Comparison of ENCODE assay signal across 15 cellular contexts in genomic region chrX:12210921-12211320, GRCh38.
DNase-seq lines count a peak whose midpoint lies in the region; ATAC-seq and TF ChIP-seq lines count a peak whose summit lies in the region.
"Had no signal": no experiment of that assay in that cellular context is flagged by ENCODE, and none has a peak within 500 bp of the region (broad histone marks: within the 10 kb centered on the region; RNA-seq: fewer than 3 reads in every experiment).

No MANE protein-coding gene starts in this region.

- H3K9me3 Mint-ChIP-seq in stimulated activated naive B cell treated with anti-CD40 and anti-IgM and Interleukin-4, amounts not matched to agents 10 μg/mL and 1 μg/mL and 100 μg/mL, for 72 hours = peaks cover 0 to 12% of the 10 kb centered on the region in 2 donors
- H3K9me3 Mint-ChIP-seq: activated CD8-positive, alpha-beta T cell treated with anti-CD3 and anti-CD28 coated beads for 36 hours had no signal

- peak overlapping the region; percentile 1; the same call in 1 of the 2 replicates for H3K4me3 ChIP-seq in MG63
- H3K4me3 ChIP-seq in epithelial cell of esophagus (ENCODE audit: low read length) = no peak overlapping the region
- H3K4me3 ChIP-seq: BLaER1 treated with 17β-estradiol and CSF1 and Interleukin-3, amounts not matched to agents 10 nM and 100 nM; mucosa of descending colon; SJCRH30 had no signal

- peaks cover 0 to 16% of the 10 kb centered on the region in 2 donors for H3K27me3 Mint-ChIP-seq in stimulated activated naive B cell treated with anti-CD40 and anti-IgM and Interleukin-4, amounts not matched to agents 10 μg/mL and 1 μg/mL and 100 μg/mL, for 72 hours
- H3K27me3 Mint-ChIP-seq: activated CD8-positive, alpha-beta T cell treated with anti-CD3 and anti-CD28 coated beads for 36 hours had no signal

- no peaks in the 10 kb centered on the region for H3K4me1 Mint-ChIP-seq in stimulated activated naive B cell treated with anti-CD40 and anti-IgM and Interleukin-4, amounts not matched to agents 10 μg/mL and 1 μg/mL and 100 μg/mL, for 72 hours

- DNase-seq in COLO829 (ENCODE audit: low spot score) (peak; percentile 59), MG63 (no peak), epithelial cell of esophagus (ENCODE audit: low read depth) (peak; percentile 1), omental fat pad (ENCODE audit: low spot score) (no peak), GM20000 (ENCODE audit: low spot score) (no peak)
- no peak for DNase-seq in stimulated activated naive B cell treated with anti-CD40 and anti-IgM and Interleukin-4, amounts not matched to agents 10 μg/mL and 1 μg/mL and 100 μg/mL, for 72 hours
- no peak for DNase-seq in stimulated activated naive CD4-positive, alpha-beta T cell (lab: John Stamatoyannopoulos, UW)
- DNase-seq: activated CD8-positive, alpha-beta T cell treated with anti-CD3 and anti-CD28 coated beads for 36 hours; NCI-H2171 treated with DMSO at 0.1 percent for 48 hours; NK-92 treated with Interleukin-12 subunit alpha and Interleukin-12 subunit beta, amount 100 ng/mL, for 24 hours; SJCRH30; stimulated activated CD4-positive, alpha-beta T cell treated with anti-CD3 and anti-CD28 coated beads, Interleukin-15, amount 100 ng/mL, for 24 hours had no signal

- H3K36me3 ChIP-seq in MG63 = no peaks in the 10 kb centered on the region
- H3K36me3 ChIP-seq: BLaER1 treated with 17β-estradiol and CSF1 and Interleukin-3, amounts not matched to agents 10 nM and 100 nM; SJCRH30 had no signal

- H3K27ac Mint-ChIP-seq in stimulated activated naive B cell treated with anti-CD40 and anti-IgM and Interleukin-4, amounts not matched to agents 10 μg/mL and 1 μg/mL and 100 μg/mL, for 72 hours = no peak overlapping the region
- H3K27ac Mint-ChIP-seq: activated CD8-positive, alpha-beta T cell treated with anti-CD3 and anti-CD28 coated beads for 36 hours had no signal

- no peak overlapping the region for H3K4me3 Mint-ChIP-seq in stimulated activated naive B cell treated with anti-CD40 and anti-IgM and Interleukin-4, amounts not matched to agents 10 μg/mL and 1 μg/mL and 100 μg/mL, for 72 hours
- H3K4me3 Mint-ChIP-seq: activated CD8-positive, alpha-beta T cell treated with anti-CD3 and anti-CD28 coated beads for 36 hours had no signal

- H3K27me3 ChIP-seq in MG63 = no peaks in the 10 kb centered on the region
- H3K27me3 ChIP-seq: SJCRH30 had no signal

- peak; percentile 35 for ATAC-seq in omental fat pad (ENCODE audit: low FRiP score)
- no peak for ATAC-seq in stimulated activated naive B cell treated with anti-CD40 and anti-IgM and Interleukin-4, amounts not matched to agents 10 μg/mL and 1 μg/mL and 100 μg/mL, for 72 hours (replicated peaks)
- no peak for ATAC-seq in GM19328 (IDR thresholded peaks at IDR 0.05; ENCODE audit: unreplicated experiment)
- ATAC-seq: activated CD8-positive, alpha-beta T cell treated with anti-CD3 and anti-CD28 coated beads for 36 hours; mucosa of descending colon had no signal

- no peaks in the 10 kb centered on the region for H3K36me3 Mint-ChIP-seq in stimulated activated naive B cell treated with anti-CD40 and anti-IgM and Interleukin-4, amounts not matched to agents 10 μg/mL and 1 μg/mL and 100 μg/mL, for 72 hours

- H3K9me3 ChIP-seq in MG63 = no peaks in the 10 kb centered on the region
- H3K9me3 ChIP-seq: mucosa of descending colon, SJCRH30 had no signal

- no peak for TF ChIP-seq CTCF in epithelial cell of esophagus (IDR thresholded peaks at IDR 0.05; ENCODE audit: insufficient read depth, low read depth, low read length, missing control alignments)
- no peak for TF ChIP-seq CTCF in omental fat pad (IDR thresholded peaks at IDR 0.05)
- TF ChIP-seq CTCF in GM20000 (IDR thresholded peaks at IDR 0.05; ENCODE audit: extremely low read depth, missing control alignments) = no peak

Comparison
In these comparisons a context has a peak if more than half of its experiments do, and no peak if none do; other contexts are left out.
1. DNase-seq: peak in COLO829 (single experiment) and epithelial cell of esophagus (single experiment); none in MG63 (single experiment), omental fat pad (single experiment), stimulated activated naive B cell treated with anti-CD40 and anti-IgM and Interleukin-4, amounts not matched to agents 10 μg/mL and 1 μg/mL and 100 μg/mL, for 72 hours (single experiment), stimulated activated naive CD4-positive, alpha-beta T cell (0 of 6) and GM20000 (single experiment).